In genomic region chr2:25044990-25045389, GRCh38 we compare ENCODE assay signal across 19 cellular contexts. TPM values are rescaled to one million over a fixed set of nuclear protein-coding genes. Genes with fewer than 3 reads are reported as not detected.
A peak's percentile ranks its signal among the peaks of the same experiment; 100 is the strongest.
DNase-seq lines count a peak whose midpoint lies in the region; ATAC-seq and TF ChIP-seq lines count a peak whose summit lies in the region.
"Had no signal": no experiment of that assay in that cellular context is flagged by ENCODE, and none has a peak within 500 bp of the region (broad histone marks: within the 10 kb centered on the region; RNA-seq: fewer than 3 reads in every experiment).

No MANE protein-coding gene starts in this region.

- peaks cover 4% of the 10 kb centered on the region; the same call in 1 of the 2 replicates for H4K20me1 ChIP-seq in PC-3 (ENCODE audit: low read length)

- no peaks in the 10 kb centered on the region for H3K9me3 Mint-ChIP-seq in nephron progenitor cell
- no peaks in the 10 kb centered on the region for H3K9me3 Mint-ChIP-seq in effector memory CD8-positive, alpha-beta T cell
- H3K9me3 Mint-ChIP-seq: activated T-cell treated with anti-CD3 and anti-CD28 coated beads, Interleukin-2, amount 50 U/mL, for 4 hours had no signal

- H3K4me1 Mint-ChIP-seq in nephron progenitor cell, result peaks cover 42% of the 10 kb centered on the region
- H3K4me1 Mint-ChIP-seq in effector memory CD8-positive, alpha-beta T cell (ENCODE audit: low read depth in 2 of 2), result peaks cover 19 to 24% of the 10 kb centered on the region in 2 donors

- H3K27ac ChIP-seq in PC-3 (ENCODE audit: low read length), result no peak overlapping the region
- H3K27ac ChIP-seq: prostate gland, SJCRH30, upper lobe of right lung had no signal

- no peak for ATAC-seq in PC-3
- no peak for ATAC-seq in effector memory CD8-positive, alpha-beta T cell (replicated peaks)
- ATAC-seq in GM19351 (IDR thresholded peaks at IDR 0.05; ENCODE audit: unreplicated experiment), result no peak
- ATAC-seq: activated T-cell treated with anti-CD3 and anti-CD28 coated beads, Interleukin-2, amount 50 U/mL, for 4 hours; upper lobe of right lung had no signal

- peaks cover 29% of the 10 kb centered on the region for H3K4me1 ChIP-seq in PC-3 (ENCODE audit: insufficient read depth, low read length)
- H3K4me1 ChIP-seq: prostate gland had no signal

- POLR2A ChIA-PET in PC-3 (lab: Charles Lee; ENCODE audit: unreplicated experiment), result no interaction called here

- H3K4me2 ChIP-seq in PC-3 (ENCODE audit: low read length), result peak overlapping the region; percentile 100

- H3F3A ChIP-seq in PC-3 (ENCODE audit: low read length, unreplicated experiment), result no peaks in the 10 kb centered on the region

- peaks cover 24% of the 10 kb centered on the region for H3K36me3 Mint-ChIP-seq in nephron progenitor cell (ENCODE audit: low read depth)
- peaks cover 14% of the 10 kb centered on the region for H3K36me3 Mint-ChIP-seq in effector memory CD8-positive, alpha-beta T cell (ENCODE audit: insufficient read depth)

- no peaks in the 10 kb centered on the region for H3K79me2 ChIP-seq in PC-3 (ENCODE audit: low read length)

- peaks cover 19% of the 10 kb centered on the region for H3K27me3 Mint-ChIP-seq in nephron progenitor cell (ENCODE audit: low read depth, poor library complexity)
- peaks cover 53 to 67% of the 10 kb centered on the region in 2 donors for H3K27me3 Mint-ChIP-seq in effector memory CD8-positive, alpha-beta T cell

- intact Hi-C loops in PC-3 (cut with micrococcal nuclease), result loop anchor here (5.0 kb wide), 1 partner anchor 253 kb away; the partner anchor contains the start of genes CENPO and PTRHD1

- H3K4me3 Mint-ChIP-seq in nephron progenitor cell, result peak overlapping the region; percentile 58
- H3K4me3 Mint-ChIP-seq in effector memory CD8-positive, alpha-beta T cell, result no peak overlapping the region
- H3K4me3 Mint-ChIP-seq: activated T-cell treated with anti-CD3 and anti-CD28 coated beads, Interleukin-2, amount 50 U/mL, for 4 hours had no signal

- CTCF ChIA-PET in PC-3 (lab: Charles Lee), result interaction anchor here (0.7 kb wide), 1 partner anchor 20 kb away, joined by 3 read pairs; no protein-coding TSS in a partner anchor

- no peak overlapping the region for H3K27ac Mint-ChIP-seq in nephron progenitor cell
- no peak overlapping the region for H3K27ac Mint-ChIP-seq in effector memory CD8-positive, alpha-beta T cell

- BruUV-seq in PC-3 (replicated peaks; lab: Mats Ljungman, UMichigan), result no TSS peak

- no peak overlapping the region for H2AFZ ChIP-seq in PC-3 (ENCODE audit: low read length)

- no peaks in the 10 kb centered on the region for H3K9me2 ChIP-seq in PC-3 (replicated peaks; ENCODE audit: low read length)

- H3K27me3 ChIP-seq in PC-3 (ENCODE audit: low read length), result no peaks in the 10 kb centered on the region
- H3K27me3 ChIP-seq: SJCRH30 had no signal

- no peak for TF ChIP-seq CTCF in PC-3 (conservative IDR thresholded peaks at IDR 0.05; ENCODE audit: low read depth, low read length)
- TF ChIP-seq CTCF in nephron progenitor cell (IDR thresholded peaks at IDR 0.05), result no peak

- H3K9ac ChIP-seq in PC-3 (ENCODE audit: low read length), result no peak overlapping the region

- DNase-seq in NCI-H2081 (lab: John Stamatoyannopoulos, UW) (peak; percentile 18 to 57), NCI-H2081 treated with DMSO at 0.1 percent for 48 hours (lab: John Stamatoyannopoulos, UW) (no peak), CD1c-positive myeloid dendritic cell (ENCODE audit: extremely low spot score) (peak; percentile 20), PC-3 (peak; percentile 55), nephron progenitor cell (no peak), NCI-H1105 (lab: John Stamatoyannopoulos, UW) (no peak)
- no peak for DNase-seq in effector memory CD8-positive, alpha-beta T cell
- DNase-seq: activated T-cell treated with anti-CD3 and anti-CD28 coated beads, Interleukin-2, amount 50 U/mL, for 4 hours; EL; NCI-H187 treated with DMSO at 0.1 percent for 48 hours; NCI-H510A treated with DMSO at 0.1 percent for 48 hours; OCI-M1; SJCRH30; small intestine; stimulated activated naive CD4-positive, alpha-beta T cell had no signal

- peak overlapping the region; percentile 6; the same call in 1 of the 2 replicates for H3K4me3 ChIP-seq in PC-3 (ENCODE audit: low read length)
- H3K4me3 ChIP-seq: lung, prostate gland, SJCRH30, upper lobe of right lung had no signal

- no peaks in the 10 kb centered on the region for H3K9me3 ChIP-seq in PC-3 (ENCODE audit: low read length)
- H3K9me3 ChIP-seq: prostate gland, SJCRH30, upper lobe of right lung had no signal

- no peaks in the 10 kb centered on the region for H3K36me3 ChIP-seq in PC-3 (ENCODE audit: low read depth, low read length)
- H3K36me3 ChIP-seq: prostate gland, SJCRH30, upper lobe of right lung had no signal

RNA-seq across cellular contexts. Expression of gene EFR3B, which starts 3.1 kb away (rescaled TPM):
- total RNA-seq in PC-3 (2014; rRNA removed), result 4.6 and 7.9 TPM in 2 replicates

Comparison
In these comparisons a context has a peak if more than half of its experiments do, and no peak if none do; other contexts are left out.
1. DNase-seq: peak in NCI-H2081 (2 of 2), CD1c-positive myeloid dendritic cell (single experiment) and PC-3 (single experiment); none in NCI-H2081 treated with DMSO at 0.1 percent for 48 hours (single experiment), nephron progenitor cell (single experiment), effector memory CD8-positive, alpha-beta T cell (0 of 3) and NCI-H1105 (single experiment).